Comparison of ENCODE assay signal across 1 cellular context in the genomic region with DNA sequence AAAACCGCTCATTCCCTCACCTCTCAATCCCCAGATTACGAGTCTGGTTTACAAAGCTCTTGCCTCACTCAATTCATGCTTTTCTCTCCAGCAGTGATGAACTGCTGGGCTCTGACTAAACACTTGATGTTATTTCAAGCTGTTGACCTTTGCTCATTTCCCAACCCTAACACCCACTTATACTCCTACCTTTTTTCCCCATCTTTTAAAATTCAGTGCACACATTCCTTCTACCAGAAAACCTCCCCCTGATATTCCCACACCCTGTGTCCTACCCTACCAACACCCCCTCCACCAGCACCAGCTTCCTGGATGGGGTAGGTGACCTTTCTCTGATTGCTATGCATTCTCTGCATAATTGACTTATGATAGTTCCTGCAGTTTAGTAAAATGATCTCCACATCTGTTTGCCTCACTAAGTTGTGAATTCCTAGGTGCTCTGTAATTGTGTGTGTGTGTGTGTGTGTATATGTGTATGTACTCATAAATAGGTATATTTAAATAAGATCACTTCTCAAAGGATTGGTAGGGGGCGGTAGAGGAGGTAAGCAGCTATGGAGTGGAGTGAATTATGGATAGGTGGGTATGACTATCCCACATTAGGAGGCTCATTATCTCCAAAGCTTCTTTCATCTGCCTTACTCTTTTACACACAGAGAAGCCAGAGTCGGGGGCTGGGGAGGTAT.
TF ChIP-seq lines count a peak whose summit lies in the region.

No MANE protein-coding gene starts in this region.

TF ChIP-seq in HepG2, 621 proteins besides CTCF, POLR2A, EP300 and RAD21 (continued from another document and continues in another):
- TF ChIP-seq, protein P1, sequence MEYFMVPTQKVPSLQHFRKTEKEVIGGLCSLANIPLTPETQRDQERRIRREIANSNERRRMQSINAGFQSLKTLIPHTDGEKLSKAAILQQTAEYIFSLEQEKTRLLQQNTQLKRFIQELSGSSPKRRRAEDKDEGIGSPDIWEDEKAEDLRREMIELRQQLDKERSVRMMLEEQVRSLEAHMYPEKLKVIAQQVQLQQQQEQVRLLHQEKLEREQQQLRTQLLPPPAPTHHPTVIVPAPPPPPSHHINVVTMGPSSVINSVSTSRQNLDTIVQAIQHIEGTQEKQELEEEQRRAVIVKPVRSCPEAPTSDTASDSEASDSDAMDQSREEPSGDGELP (IDR thresholded peaks at IDR 0.05; ENCODE audit: borderline replicate concordance, low read depth): peak; percentile 56; the same call in 1 of the 2 replicates
- TF ChIP-seq, protein P2, sequence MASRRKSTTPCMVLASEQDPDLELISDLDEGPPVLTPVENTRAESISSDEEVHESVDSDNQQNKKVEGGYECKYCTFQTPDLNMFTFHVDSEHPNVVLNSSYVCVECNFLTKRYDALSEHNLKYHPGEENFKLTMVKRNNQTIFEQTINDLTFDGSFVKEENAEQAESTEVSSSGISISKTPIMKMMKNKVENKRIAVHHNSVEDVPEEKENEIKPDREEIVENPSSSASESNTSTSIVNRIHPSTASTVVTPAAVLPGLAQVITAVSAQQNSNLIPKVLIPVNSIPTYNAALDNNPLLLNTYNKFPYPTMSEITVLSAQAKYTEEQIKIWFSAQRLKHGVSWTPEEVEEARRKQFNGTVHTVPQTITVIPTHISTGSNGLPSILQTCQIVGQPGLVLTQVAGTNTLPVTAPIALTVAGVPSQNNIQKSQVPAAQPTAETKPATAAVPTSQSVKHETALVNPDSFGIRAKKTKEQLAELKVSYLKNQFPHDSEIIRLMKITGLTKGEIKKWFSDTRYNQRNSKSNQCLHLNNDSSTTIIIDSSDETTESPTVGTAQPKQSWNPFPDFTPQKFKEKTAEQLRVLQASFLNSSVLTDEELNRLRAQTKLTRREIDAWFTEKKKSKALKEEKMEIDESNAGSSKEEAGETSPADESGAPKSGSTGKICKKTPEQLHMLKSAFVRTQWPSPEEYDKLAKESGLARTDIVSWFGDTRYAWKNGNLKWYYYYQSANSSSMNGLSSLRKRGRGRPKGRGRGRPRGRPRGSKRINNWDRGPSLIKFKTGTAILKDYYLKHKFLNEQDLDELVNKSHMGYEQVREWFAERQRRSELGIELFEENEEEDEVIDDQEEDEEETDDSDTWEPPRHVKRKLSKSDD (CRISPR knock-in tag; IDR thresholded peaks at IDR 0.05; ENCODE audit: low read depth): no peak
- peak; percentile 85 for TF ChIP-seq HNF4G (IDR thresholded peaks at IDR 0.05; ENCODE audit: borderline replicate concordance, low read depth, low read length)
- TF ChIP-seq HNF4G (CRISPR knock-in tag; IDR thresholded peaks at IDR 0.05; ENCODE audit: borderline replicate concordance, low read depth): no peak
- no peak for TF ChIP-seq HOXA7 (CRISPR knock-in tag; IDR thresholded peaks at IDR 0.05)
- TF ChIP-seq ZBTB8A (CRISPR knock-in tag; IDR thresholded peaks at IDR 0.05; ENCODE audit: borderline replicate concordance, low read depth): no peak
- no peak for TF ChIP-seq ZNF180 (CRISPR knock-in tag; IDR thresholded peaks at IDR 0.05; ENCODE audit: borderline replicate concordance, low read depth)
- no peak; the same call in 1 of the 2 replicates for TF ChIP-seq FOXA3 (CRISPR knock-in tag; IDR thresholded peaks at IDR 0.05)
- TF ChIP-seq, protein P3, sequence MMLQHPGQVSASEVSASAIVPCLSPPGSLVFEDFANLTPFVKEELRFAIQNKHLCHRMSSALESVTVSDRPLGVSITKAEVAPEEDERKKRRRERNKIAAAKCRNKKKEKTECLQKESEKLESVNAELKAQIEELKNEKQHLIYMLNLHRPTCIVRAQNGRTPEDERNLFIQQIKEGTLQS (CRISPR knock-in tag; IDR thresholded peaks at IDR 0.05): no peak
- TF ChIP-seq TARDBP (CRISPR knock-in tag; IDR thresholded peaks at IDR 0.05): no peak; the same call in none of the 2 replicates
- TF ChIP-seq ZNF749 (CRISPR knock-in tag; IDR thresholded peaks at IDR 0.05; ENCODE audit: borderline replicate concordance): no peak
- TF ChIP-seq, protein P4, sequence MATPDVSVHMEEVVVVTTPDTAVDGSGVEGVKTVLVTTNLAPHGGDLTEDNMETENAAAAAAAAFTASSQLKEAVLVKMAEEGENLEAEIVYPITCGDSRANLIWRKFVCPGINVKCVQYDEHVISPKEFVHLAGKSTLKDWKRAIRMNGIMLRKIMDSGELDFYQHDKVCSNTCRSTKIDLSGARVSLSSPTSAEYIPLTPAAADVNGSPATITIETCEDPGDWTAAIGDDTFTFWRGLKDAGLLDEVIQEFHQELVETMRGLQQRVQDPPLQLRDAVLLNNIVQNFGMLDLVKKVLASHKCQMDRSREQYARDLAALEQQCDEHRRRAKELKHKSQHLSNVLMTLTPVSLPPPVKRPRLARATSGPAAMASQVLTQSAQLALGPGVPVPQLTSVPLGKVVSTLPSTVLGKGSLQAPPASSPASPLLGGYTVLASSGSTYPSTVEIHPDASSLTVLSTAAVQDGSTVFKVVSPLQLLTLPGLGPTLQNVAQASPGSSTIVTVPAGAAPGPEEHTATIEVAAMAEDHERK (CRISPR knock-in tag; IDR thresholded peaks at IDR 0.05; ENCODE audit: low read depth): no peak
- TF ChIP-seq ZBTB3 (CRISPR knock-in tag; IDR thresholded peaks at IDR 0.05; ENCODE audit: borderline replicate concordance, low read depth): no peak
- TF ChIP-seq, protein P5, sequence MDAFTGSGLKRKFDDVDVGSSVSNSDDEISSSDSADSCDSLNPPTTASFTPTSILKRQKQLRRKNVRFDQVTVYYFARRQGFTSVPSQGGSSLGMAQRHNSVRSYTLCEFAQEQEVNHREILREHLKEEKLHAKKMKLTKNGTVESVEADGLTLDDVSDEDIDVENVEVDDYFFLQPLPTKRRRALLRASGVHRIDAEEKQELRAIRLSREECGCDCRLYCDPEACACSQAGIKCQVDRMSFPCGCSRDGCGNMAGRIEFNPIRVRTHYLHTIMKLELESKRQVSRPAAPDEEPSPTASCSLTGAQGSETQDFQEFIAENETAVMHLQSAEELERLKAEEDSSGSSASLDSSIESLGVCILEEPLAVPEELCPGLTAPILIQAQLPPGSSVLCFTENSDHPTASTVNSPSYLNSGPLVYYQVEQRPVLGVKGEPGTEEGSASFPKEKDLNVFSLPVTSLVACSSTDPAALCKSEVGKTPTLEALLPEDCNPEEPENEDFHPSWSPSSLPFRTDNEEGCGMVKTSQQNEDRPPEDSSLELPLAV (CRISPR knock-in tag; conservative IDR thresholded peaks at IDR 0.05; ENCODE audit: low read depth): no peak
- peak; percentile 19; the same call in 1 of the 2 replicates for TF ChIP-seq FOXJ3 (CRISPR knock-in tag; IDR thresholded peaks at IDR 0.05; ENCODE audit: borderline replicate concordance)
- no peak for TF ChIP-seq BRD4 (CRISPR knock-in tag; IDR thresholded peaks at IDR 0.05)
- TF ChIP-seq HNRNPL (IDR thresholded peaks at IDR 0.05; ENCODE audit: low read depth, low read length): no peak
- TF ChIP-seq SMYD3 (CRISPR knock-in tag; IDR thresholded peaks at IDR 0.05): no peak
- no peak for TF ChIP-seq MAFF (IDR thresholded peaks at IDR 0.05; ENCODE audit: low read depth, low read length)
- TF ChIP-seq NR2F2 (IDR thresholded peaks at IDR 0.05; ENCODE audit: borderline replicate concordance, low read depth): 0 out of 2 replicates have a peak, but pooled peaks have one; percentile 35
- TF ChIP-seq NFRKB (IDR thresholded peaks at IDR 0.05): no peak
- TF ChIP-seq, protein P6, sequence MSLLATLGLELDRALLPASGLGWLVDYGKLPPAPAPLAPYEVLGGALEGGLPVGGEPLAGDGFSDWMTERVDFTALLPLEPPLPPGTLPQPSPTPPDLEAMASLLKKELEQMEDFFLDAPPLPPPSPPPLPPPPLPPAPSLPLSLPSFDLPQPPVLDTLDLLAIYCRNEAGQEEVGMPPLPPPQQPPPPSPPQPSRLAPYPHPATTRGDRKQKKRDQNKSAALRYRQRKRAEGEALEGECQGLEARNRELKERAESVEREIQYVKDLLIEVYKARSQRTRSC (CRISPR knock-in tag; IDR thresholded peaks at IDR 0.05; ENCODE audit: low read depth): no peak
- TF ChIP-seq RBFOX2 (IDR thresholded peaks at IDR 0.05; ENCODE audit: low read depth, low read length): 0 out of 2 replicates have a peak, but pooled peaks have one; percentile 22
- no peak for TF ChIP-seq NRL (CRISPR knock-in tag; IDR thresholded peaks at IDR 0.05; ENCODE audit: borderline replicate concordance)
- no peak for TF ChIP-seq KLF13 (CRISPR knock-in tag; IDR thresholded peaks at IDR 0.05)
- TF ChIP-seq, protein P7, sequence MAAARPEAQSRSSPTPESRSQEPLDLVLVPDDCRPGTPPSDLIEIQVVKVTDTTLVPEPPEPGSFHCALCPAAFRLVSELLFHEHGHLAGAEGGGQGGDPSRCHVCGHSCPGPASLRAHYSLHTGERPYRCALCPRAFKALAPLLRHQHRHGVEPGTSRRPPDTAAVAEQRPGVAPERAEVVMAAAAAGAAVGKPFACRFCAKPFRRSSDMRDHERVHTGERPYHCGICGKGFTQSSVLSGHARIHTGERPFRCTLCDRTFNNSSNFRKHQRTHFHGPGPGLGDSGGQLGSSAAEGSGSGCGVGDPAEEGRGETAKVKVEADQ (CRISPR knock-in tag; IDR thresholded peaks at IDR 0.05; ENCODE audit: borderline replicate concordance): no peak
- TF ChIP-seq NONO (IDR thresholded peaks at IDR 0.05): no peak
- TF ChIP-seq NONO (CRISPR knock-in tag; conservative IDR thresholded peaks at IDR 0.05): 0 out of 2 replicates have a peak, but pooled peaks have one; percentile 46
- TF ChIP-seq, protein P8, sequence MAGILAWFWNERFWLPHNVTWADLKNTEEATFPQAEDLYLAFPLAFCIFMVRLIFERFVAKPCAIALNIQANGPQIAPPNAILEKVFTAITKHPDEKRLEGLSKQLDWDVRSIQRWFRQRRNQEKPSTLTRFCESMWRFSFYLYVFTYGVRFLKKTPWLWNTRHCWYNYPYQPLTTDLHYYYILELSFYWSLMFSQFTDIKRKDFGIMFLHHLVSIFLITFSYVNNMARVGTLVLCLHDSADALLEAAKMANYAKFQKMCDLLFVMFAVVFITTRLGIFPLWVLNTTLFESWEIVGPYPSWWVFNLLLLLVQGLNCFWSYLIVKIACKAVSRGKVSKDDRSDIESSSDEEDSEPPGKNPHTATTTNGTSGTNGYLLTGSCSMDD (CRISPR knock-in tag; IDR thresholded peaks at IDR 0.05): no peak
- no peak for TF ChIP-seq ZNF510 (CRISPR knock-in tag; IDR thresholded peaks at IDR 0.05; ENCODE audit: low read depth)
- no peak for TF ChIP-seq KLF9 (CRISPR knock-in tag; IDR thresholded peaks at IDR 0.05; ENCODE audit: low read depth)
- TF ChIP-seq, protein P9, sequence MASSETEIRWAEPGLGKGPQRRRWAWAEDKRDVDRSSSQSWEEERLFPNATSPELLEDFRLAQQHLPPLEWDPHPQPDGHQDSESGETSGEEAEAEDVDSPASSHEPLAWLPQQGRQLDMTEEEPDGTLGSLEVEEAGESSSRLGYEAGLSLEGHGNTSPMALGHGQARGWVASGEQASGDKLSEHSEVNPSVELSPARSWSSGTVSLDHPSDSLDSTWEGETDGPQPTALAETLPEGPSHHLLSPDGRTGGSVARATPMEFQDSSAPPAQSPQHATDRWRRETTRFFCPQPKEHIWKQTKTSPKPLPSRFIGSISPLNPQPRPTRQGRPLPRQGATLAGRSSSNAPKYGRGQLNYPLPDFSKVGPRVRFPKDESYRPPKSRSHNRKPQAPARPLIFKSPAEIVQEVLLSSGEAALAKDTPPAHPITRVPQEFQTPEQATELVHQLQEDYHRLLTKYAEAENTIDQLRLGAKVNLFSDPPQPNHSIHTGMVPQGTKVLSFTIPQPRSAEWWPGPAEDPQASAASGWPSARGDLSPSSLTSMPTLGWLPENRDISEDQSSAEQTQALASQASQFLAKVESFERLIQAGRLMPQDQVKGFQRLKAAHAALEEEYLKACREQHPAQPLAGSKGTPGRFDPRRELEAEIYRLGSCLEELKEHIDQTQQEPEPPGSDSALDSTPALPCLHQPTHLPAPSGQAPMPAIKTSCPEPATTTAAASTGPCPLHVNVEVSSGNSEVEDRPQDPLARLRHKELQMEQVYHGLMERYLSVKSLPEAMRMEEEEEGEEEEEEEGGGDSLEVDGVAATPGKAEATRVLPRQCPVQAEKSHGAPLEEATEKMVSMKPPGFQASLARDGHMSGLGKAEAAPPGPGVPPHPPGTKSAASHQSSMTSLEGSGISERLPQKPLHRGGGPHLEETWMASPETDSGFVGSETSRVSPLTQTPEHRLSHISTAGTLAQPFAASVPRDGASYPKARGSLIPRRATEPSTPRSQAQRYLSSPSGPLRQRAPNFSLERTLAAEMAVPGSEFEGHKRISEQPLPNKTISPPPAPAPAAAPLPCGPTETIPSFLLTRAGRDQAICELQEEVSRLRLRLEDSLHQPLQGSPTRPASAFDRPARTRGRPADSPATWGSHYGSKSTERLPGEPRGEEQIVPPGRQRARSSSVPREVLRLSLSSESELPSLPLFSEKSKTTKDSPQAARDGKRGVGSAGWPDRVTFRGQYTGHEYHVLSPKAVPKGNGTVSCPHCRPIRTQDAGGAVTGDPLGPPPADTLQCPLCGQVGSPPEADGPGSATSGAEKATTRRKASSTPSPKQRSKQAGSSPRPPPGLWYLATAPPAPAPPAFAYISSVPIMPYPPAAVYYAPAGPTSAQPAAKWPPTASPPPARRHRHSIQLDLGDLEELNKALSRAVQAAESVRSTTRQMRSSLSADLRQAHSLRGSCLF (CRISPR knock-in tag; IDR thresholded peaks at IDR 0.05; ENCODE audit: borderline replicate concordance): no peak
